8 cellular contexts compared by ENCODE assay signal in the genomic region with DNA sequence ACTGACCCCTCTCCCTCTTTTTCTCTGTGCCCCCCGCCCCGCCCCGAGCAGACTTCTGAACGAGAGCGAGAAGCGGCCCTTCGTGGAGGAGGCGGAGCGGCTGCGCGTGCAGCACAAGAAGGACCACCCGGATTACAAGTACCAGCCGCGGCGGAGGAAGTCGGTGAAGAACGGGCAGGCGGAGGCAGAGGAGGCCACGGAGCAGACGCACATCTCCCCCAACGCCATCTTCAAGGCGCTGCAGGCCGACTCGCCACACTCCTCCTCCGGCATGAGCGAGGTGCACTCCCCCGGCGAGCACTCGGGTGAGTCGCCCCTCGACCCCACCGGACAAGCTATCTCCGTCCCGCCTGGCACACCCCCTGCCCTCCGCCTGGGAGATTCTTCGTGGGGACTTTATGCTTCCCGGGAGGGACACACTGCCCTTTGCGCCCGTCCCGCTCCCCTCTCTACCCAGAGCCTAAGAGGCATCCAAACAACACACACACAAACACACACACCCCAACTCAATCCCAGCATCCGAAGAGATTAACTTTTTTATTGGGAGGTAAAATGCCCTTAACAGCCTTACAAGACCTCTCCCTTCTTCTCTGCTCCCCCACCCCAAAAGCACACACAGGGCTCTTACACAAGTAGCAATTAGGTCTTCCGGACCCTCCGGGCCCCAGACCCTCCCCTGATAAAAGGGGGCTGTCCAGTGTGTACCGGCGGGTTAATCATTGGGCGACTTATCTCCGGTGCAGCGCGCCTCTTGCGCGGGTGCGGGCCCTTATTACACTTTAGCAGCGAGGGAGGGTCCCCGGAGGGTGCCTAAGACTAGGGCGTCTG. TPM values are rescaled to one million over a fixed set of nuclear protein-coding genes. Genes with fewer than 3 reads are reported as not detected.
A peak's percentile ranks its signal among the peaks of the same experiment; 100 is the strongest.
DNase-seq lines count a peak whose midpoint lies in the region; ATAC-seq and TF ChIP-seq lines count a peak whose summit lies in the region.

No MANE protein-coding gene starts in this region.

- peaks cover 10% of the 10 kb centered on the region for H3K4me1 Mint-ChIP-seq in activated CD8-positive, alpha-beta T cell treated with anti-CD3 and anti-CD28 coated beads for 36 hours (ENCODE audit: low read depth)

- H3K27me3 Mint-ChIP-seq in activated CD8-positive, alpha-beta T cell treated with anti-CD3 and anti-CD28 coated beads for 36 hours: peaks cover 64% of the 10 kb centered on the region

- peak overlapping the region; percentile 55 for H3K27ac ChIP-seq in substantia nigra (ENCODE audit: low read depth, low read length, poor library complexity, severe bottlenecking)

- H3K9me3 ChIP-seq in iPS-18c (ENCODE audit: control insufficient read depth, insufficient read depth, low read length): no peaks in the 10 kb centered on the region

- CTCF ChIA-PET in activated CD8-positive, alpha-beta T cell treated with anti-CD3 and anti-CD28 coated beads for 36 hours (lab: Charles Lee): no interaction called here

- DNase-seq in activated CD4-positive, alpha-beta T cell treated with anti-CD3 and anti-CD28 coated beads for 48 hours: peak; percentile 20
- no peak for DNase-seq in activated CD4-positive, alpha-beta T cell treated with anti-CD3 and anti-CD28 coated beads for 4 hours
- DNase-seq in activated CD8-positive, alpha-beta T cell treated with anti-CD3 and anti-CD28 coated beads for 36 hours: peak; percentile 29
- DNase-seq in substantia nigra (lab: John Stamatoyannopoulos, UW): peak in 22 of 49 donors; percentile 8 to 68 (median 30)
- no peak for DNase-seq in MV-4-11 (lab: John Stamatoyannopoulos, UW)
- DNase-seq in NCI-H1092 treated with DMSO at 0.1 percent for 48 hours (lab: John Stamatoyannopoulos, UW): no peak
- no peak for DNase-seq in amniotic stem cell (lab: John Stamatoyannopoulos, UW)

- peaks cover 2% of the 10 kb centered on the region for H3K36me3 Mint-ChIP-seq in activated CD8-positive, alpha-beta T cell treated with anti-CD3 and anti-CD28 coated beads for 36 hours (ENCODE audit: low read depth)

- H3K4me3 ChIP-seq in iPS-18c (ENCODE audit: insufficient read depth, low read depth, low read length): peak overlapping the region; percentile 63

- H3K4me3 Mint-ChIP-seq in activated CD8-positive, alpha-beta T cell treated with anti-CD3 and anti-CD28 coated beads for 36 hours: no peak overlapping the region

- intact Hi-C loops in activated CD8-positive, alpha-beta T cell treated with anti-CD3 and anti-CD28 coated beads for 36 hours (cut with micrococcal nuclease): no loop called here

- no peak for ATAC-seq in activated CD8-positive, alpha-beta T cell treated with anti-CD3 and anti-CD28 coated beads for 36 hours

- H3K9me3 Mint-ChIP-seq in activated CD8-positive, alpha-beta T cell treated with anti-CD3 and anti-CD28 coated beads for 36 hours: no peaks in the 10 kb centered on the region

- no peak for TF ChIP-seq CTCF in activated CD8-positive, alpha-beta T cell treated with anti-CD3 and anti-CD28 coated beads for 36 hours (IDR thresholded peaks at IDR 0.05)

- no peak overlapping the region for H3K27ac Mint-ChIP-seq in activated CD8-positive, alpha-beta T cell treated with anti-CD3 and anti-CD28 coated beads for 36 hours

- POLR2A ChIA-PET in activated CD8-positive, alpha-beta T cell treated with anti-CD3 and anti-CD28 coated beads for 36 hours (lab: Charles Lee): no interaction called here

RNA-seq across cellular contexts. Expression of a gene that starts 2.1 kb away (rescaled TPM):
- not detected for total RNA-seq in activated CD8-positive, alpha-beta T cell treated with anti-CD3 and anti-CD28 coated beads for 36 hours

Comparison
In these comparisons a context has a peak if more than half of its experiments do, and no peak if none do; other contexts are left out.
1. DNase-seq: peak in activated CD4-positive, alpha-beta T cell treated with anti-CD3 and anti-CD28 coated beads for 48 hours (single experiment) and activated CD8-positive, alpha-beta T cell treated with anti-CD3 and anti-CD28 coated beads for 36 hours (single experiment); none in activated CD4-positive, alpha-beta T cell treated with anti-CD3 and anti-CD28 coated beads for 4 hours (0 of 2), MV-4-11 (single experiment), NCI-H1092 treated with DMSO at 0.1 percent for 48 hours (single experiment) and amniotic stem cell (single experiment).